Comparison of ENCODE assay signal across 23 cellular contexts in the genomic region with DNA sequence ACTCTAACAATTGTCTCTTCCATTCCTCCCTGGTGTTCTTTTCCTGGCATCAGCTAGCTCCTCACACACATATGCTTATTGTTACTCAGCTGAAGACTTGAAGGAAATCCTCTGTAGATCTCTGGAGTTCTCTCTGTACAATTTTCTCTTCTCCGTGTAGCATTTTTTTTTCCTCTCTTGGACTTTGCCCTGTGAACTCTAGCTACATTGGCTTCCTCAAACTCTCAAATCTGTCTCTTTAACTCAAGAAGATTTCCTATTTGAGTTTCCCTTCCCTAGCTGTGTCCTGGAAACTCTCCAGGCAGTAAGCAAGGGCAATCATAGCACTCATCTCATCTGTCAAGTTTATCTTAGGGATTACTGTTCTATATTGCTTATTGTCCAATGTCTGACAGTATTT.
"Had no signal": no experiment of that assay in that cellular context is flagged by ENCODE, and none has a peak within 500 bp of the region (broad histone marks: within the 10 kb centered on the region; RNA-seq: fewer than 3 reads in every experiment).

No MANE protein-coding gene starts in this region.

- H3K9ac ChIP-seq: KMS-11 had no signal

- H3K36me3 ChIP-seq: Peyer's patch, SJCRH30 had no signal

- H3K4me3 ChIP-seq: K562, PC-9, Peyer's patch, SJCRH30 had no signal

- H3K4me2 ChIP-seq: KMS-11, PC-9 had no signal

- H2AFZ ChIP-seq: PC-9 had no signal

- H3K9me3 ChIP-seq: Peyer's patch, SJCRH30 had no signal

- ATAC-seq: K562, Right ventricle myocardium inferior, SK-N-SH treated with all-trans-retinoic acid at 6 μM for 48 hours had no signal

- DNase-seq: Kasumi-1, MM.1S, NCI-H1092 treated with DMSO at 0.1 percent for 48 hours, NCI-H1436, NCI-H187, NCI-H2029, NCI-H2081 treated with DMSO at 0.1 percent for 48 hours, NCI-H2171, NCI-H226, NCI-H446, NCI-H510A, NCI-H524 treated with DMSO at 0.1 percent for 48 hours, NCI-H69, NCI-H774, OCI-M1, PC-9, Peyer's patch, SHP77 treated with DMSO at 0.1 percent for 48 hours, SJCRH30 had no signal

- H3K27me3 ChIP-seq: Peyer's patch had no signal

- FAIRE-seq: K562 had no signal

- H3K27ac ChIP-seq: KMS-11, PC-9, Peyer's patch, SJCRH30 had no signal
